30 cellular contexts compared by ENCODE assay signal in genomic region chr7:131518626-131519025, GRCh38. TPM values are rescaled to one million over a fixed set of nuclear protein-coding genes. Genes with fewer than 3 reads are reported as not detected.
A peak's percentile ranks its signal among the peaks of the same experiment; 100 is the strongest.
DNase-seq lines count a peak whose midpoint lies in the region; ATAC-seq and TF ChIP-seq lines count a peak whose summit lies in the region.
"Had no signal": no experiment of that assay in that cellular context is flagged by ENCODE, and none has a peak within 500 bp of the region (broad histone marks: within the 10 kb centered on the region; RNA-seq: fewer than 3 reads in every experiment).

No MANE protein-coding gene starts in this region.

- TF ChIP-seq EP300 in upper lobe of left lung (IDR thresholded peaks at IDR 0.05) = no peak

- CTCF ChIA-PET in WTC11 (lab: Charles Lee) = interaction anchor here (0.6 to 1.4 kb wide), 4 partner anchors 27 to 136 kb away, joined by 3 to 5 read pairs (median 3); no protein-coding TSS in a partner anchor

- POLR2A ChIA-PET in WTC11 (lab: Charles Lee) = no interaction called here

- TF ChIP-seq CTCF in WTC11 (IDR thresholded peaks at IDR 0.05) = no peak
- no peak for TF ChIP-seq CTCF in left ventricle myocardium inferior (IDR thresholded peaks at IDR 0.05; ENCODE audit: borderline replicate concordance)
- TF ChIP-seq CTCF in upper lobe of left lung (IDR thresholded peaks at IDR 0.05) = no peak

- intact Hi-C loops in left ventricle myocardium inferior (cut with micrococcal nuclease) = no loop called here

- TF ChIP-seq POLR2A in upper lobe of left lung (IDR thresholded peaks at IDR 0.05) = no peak

- peaks cover 83% of the 10 kb centered on the region for H3K4me1 Mint-ChIP-seq in WTC11

- 96 to 97% methylated on average over 11 of the region's 11 CpGs for WGBS in mesodermal cell (ENCODE audit: insufficient coverage in 2 of 2), 2 experiments
- WGBS in upper lobe of left lung, 2 donors = 83 to 84% methylated on average over 5 to 11 of the region's 11 CpGs

- H3K4me3 ChIP-seq in left ventricle myocardium inferior = no peak overlapping the region
- no peak overlapping the region for H3K4me3 ChIP-seq in mesodermal cell (ENCODE audit: extremely low read depth, insufficient read depth, low read length, poor library complexity, severe bottlenecking)
- no peak overlapping the region for H3K4me3 ChIP-seq in upper lobe of left lung
- H3K4me3 ChIP-seq: mucosa of descending colon, ovary, thoracic aorta had no signal

- peaks cover 4% of the 10 kb centered on the region; the same call in 1 of the 2 replicates for H3K36me3 Mint-ChIP-seq in WTC11
- H3K36me3 Mint-ChIP-seq: CD8-positive, alpha-beta T cell; natural killer cell had no signal

- no peak overlapping the region for H3K4me3 Mint-ChIP-seq in WTC11
- H3K4me3 Mint-ChIP-seq: activated naive CD8-positive, alpha-beta T cell treated with anti-CD3 and anti-CD28 coated beads, Interleukin-2, amount 10 ng/mL, durations not matched to agents 7 days and 5 days; B cell; CD8-positive, alpha-beta T cell; natural killer cell had no signal

- no peaks in the 10 kb centered on the region for H3K27me3 Mint-ChIP-seq in WTC11 (ENCODE audit: low read depth)
- H3K27me3 Mint-ChIP-seq: B cell had no signal

- H3K27me3 ChIP-seq in left ventricle myocardium inferior (ENCODE audit: low read depth) (no peaks in the 10 kb centered on the region), upper lobe of left lung (no peaks in the 10 kb centered on the region)
- H3K27me3 ChIP-seq: ovary had no signal

- H3K4me1 ChIP-seq in left ventricle myocardium inferior = peaks cover 78% of the 10 kb centered on the region
- peaks cover 30% of the 10 kb centered on the region for H3K4me1 ChIP-seq in mesodermal cell (ENCODE audit: control insufficient read depth, insufficient read depth, low read length, poor library complexity, severe bottlenecking)
- H3K4me1 ChIP-seq in upper lobe of left lung = peaks cover 17 to 35% (median 26%) of the 10 kb centered on the region in 4 donors

- DNase-seq in WTC11 (ENCODE audit: low spot score) (no peak), left ventricle myocardium inferior (no peak), upper lobe of left lung (no peak), NCI-H2227 (lab: John Stamatoyannopoulos, UW; ENCODE audit: unreplicated experiment) (no peak), RPMI8226 (no peak), EL (no peak)
- DNase-seq: ACHN; activated CD4-positive, alpha-beta T cell treated with anti-CD3 and anti-CD28 coated beads for 4 hours; activated effector memory CD4-positive, alpha-beta T cell treated with anti-CD3 and anti-CD28 coated beads, Interleukin-2, amount 50 U/mL, for 16 hours; activated naive CD8-positive, alpha-beta T cell treated with anti-CD3 and anti-CD28 coated beads, Interleukin-2, amount 10 ng/mL, durations not matched to agents 7 days and 5 days; CD8-positive, alpha-beta T cell; effector memory CD4-positive, alpha-beta T cell; erythroblast; glutamatergic neuron; H7; natural killer cell; NCI-H1417; NCI-H2029; NCI-H526 treated with DMSO at 0.1 percent for 48 hours; SHP77 treated with DMSO at 0.1 percent for 48 hours; stimulated activated CD4-positive, alpha-beta T cell treated with anti-CD3 and anti-CD28 coated beads, Interleukin-1b, Interleukin-23, amount 100 ng/mL, for 48 hours; stimulated activated naive CD8-positive, alpha-beta T cell treated with anti-CD3 and anti-CD28 coated beads, Interleukin-15, Interleukin-2, amounts not matched to agents 100 U/mL and 50 U/mL, for 24 hours; T-helper 9 cell had no signal

- peak overlapping the region; percentile 83 for H3K27ac ChIP-seq in left ventricle myocardium inferior (replicated peaks)
- H3K27ac ChIP-seq in mesodermal cell (ENCODE audit: low read depth, low read length, severe bottlenecking) = peak overlapping the region; percentile 25
- H3K27ac ChIP-seq in upper lobe of left lung = peak overlapping the region; percentile 5 to 79 (median 63)
- H3K27ac ChIP-seq: KMS-11, ovary, VCaP had no signal

- H3K27ac Mint-ChIP-seq in WTC11 = peak overlapping the region; percentile 52; the same call in 1 of the 2 replicates
- H3K27ac Mint-ChIP-seq: activated naive CD8-positive, alpha-beta T cell treated with anti-CD3 and anti-CD28 coated beads, Interleukin-2, amount 10 ng/mL, durations not matched to agents 7 days and 5 days; B cell; CD8-positive, alpha-beta T cell; natural killer cell had no signal

- H3K36me3 ChIP-seq in left ventricle myocardium inferior (no peaks in the 10 kb centered on the region), mesodermal cell (ENCODE audit: control insufficient read depth, insufficient read depth, low read length) (peaks cover 27% of the 10 kb centered on the region), upper lobe of left lung (no peaks in the 10 kb centered on the region)
- H3K36me3 ChIP-seq: ovary, thoracic aorta had no signal

- no peak; the same call in 1 of the 2 replicates for ATAC-seq in WTC11
- no peak for ATAC-seq in upper lobe of left lung (ENCODE audit: low FRiP score in 2 of 2)
- ATAC-seq: CD8-positive, alpha-beta T cell; mucosa of descending colon; natural killer cell; stimulated activated naive CD8-positive, alpha-beta T cell treated with anti-CD3 and anti-CD28 coated beads, Interleukin-15, Interleukin-2, amounts not matched to agents 100 U/mL and 50 U/mL, for 24 hours had no signal

- H3K9me3 ChIP-seq in left ventricle myocardium inferior (replicated peaks) = no peaks in the 10 kb centered on the region
- H3K9me3 ChIP-seq in mesodermal cell (ENCODE audit: control insufficient read depth, low read length) = no peaks in the 10 kb centered on the region
- H3K9me3 ChIP-seq in upper lobe of left lung = no peaks in the 10 kb centered on the region
- H3K9me3 ChIP-seq: mucosa of descending colon, ovary, thoracic aorta had no signal

- H3K9me3 Mint-ChIP-seq in WTC11 = no peaks in the 10 kb centered on the region
- H3K9me3 Mint-ChIP-seq: activated naive CD8-positive, alpha-beta T cell treated with anti-CD3 and anti-CD28 coated beads, Interleukin-2, amount 10 ng/mL, durations not matched to agents 7 days and 5 days; CD8-positive, alpha-beta T cell; natural killer cell had no signal

TF ChIP-seq in WTC11, 78 proteins besides CTCF, POLR2A, EP300 and RAD21 (continues in another document):
- TF ChIP-seq MXD4 (CRISPR knock-in tag; IDR thresholded peaks at IDR 0.05; ENCODE audit: borderline replicate concordance) (no peak), E2F5 (CRISPR knock-in tag; IDR thresholded peaks at IDR 0.05) (no peak), NR2C2 (CRISPR knock-in tag; IDR thresholded peaks at IDR 0.05) (no peak), ZNF232 (CRISPR knock-in tag; IDR thresholded peaks at IDR 0.05) (no peak), IRF1 (CRISPR knock-in tag; IDR thresholded peaks at IDR 0.05) (no peak), ZNF121 (CRISPR knock-in tag; IDR thresholded peaks at IDR 0.05) (no peak), KAT7 (CRISPR knock-in tag; IDR thresholded peaks at IDR 0.05; ENCODE audit: borderline replicate concordance) (no peak), NFE2L1 (CRISPR knock-in tag; IDR thresholded peaks at IDR 0.05) (no peak), ZMAT4 (CRISPR knock-in tag; IDR thresholded peaks at IDR 0.05) (no peak), ZNF263 (CRISPR knock-in tag; IDR thresholded peaks at IDR 0.05; ENCODE audit: low read depth) (no peak), ZBTB43 (CRISPR knock-in tag; IDR thresholded peaks at IDR 0.05) (no peak)

RNA-seq across cellular contexts. Expression of gene PODXL, which starts 37.8 kb away (rescaled TPM):
- 483 to 623 TPM (median 614 TPM) in 3 replicates for total RNA-seq in WTC11 (2021)
- total RNA-seq in left ventricle myocardium inferior = 67.4 TPM
- polyA plus RNA-seq in mesodermal cell (2013, experiment 1 of 2) = 209 TPM
- polyA plus RNA-seq in mesodermal cell (2013, experiment 2 of 2) = 222 TPM
- 100 to 1,000 TPM in 3 of 6 donors, 10 to 100 TPM in 3; 57.0 to 108 (median 96.6) TPM for total RNA-seq in upper lobe of left lung

Comparison
In these comparisons a context has a peak if more than half of its experiments do, and no peak if none do; other contexts are left out.
1. H3K27ac ChIP-seq: peak in every context shown above with its lines; median percentile 83 in left ventricle myocardium inferior; 63 in upper lobe of left lung; 25 in mesodermal cell.